Comparison of ENCODE assay signal across 16 cellular contexts in the genomic region with DNA sequence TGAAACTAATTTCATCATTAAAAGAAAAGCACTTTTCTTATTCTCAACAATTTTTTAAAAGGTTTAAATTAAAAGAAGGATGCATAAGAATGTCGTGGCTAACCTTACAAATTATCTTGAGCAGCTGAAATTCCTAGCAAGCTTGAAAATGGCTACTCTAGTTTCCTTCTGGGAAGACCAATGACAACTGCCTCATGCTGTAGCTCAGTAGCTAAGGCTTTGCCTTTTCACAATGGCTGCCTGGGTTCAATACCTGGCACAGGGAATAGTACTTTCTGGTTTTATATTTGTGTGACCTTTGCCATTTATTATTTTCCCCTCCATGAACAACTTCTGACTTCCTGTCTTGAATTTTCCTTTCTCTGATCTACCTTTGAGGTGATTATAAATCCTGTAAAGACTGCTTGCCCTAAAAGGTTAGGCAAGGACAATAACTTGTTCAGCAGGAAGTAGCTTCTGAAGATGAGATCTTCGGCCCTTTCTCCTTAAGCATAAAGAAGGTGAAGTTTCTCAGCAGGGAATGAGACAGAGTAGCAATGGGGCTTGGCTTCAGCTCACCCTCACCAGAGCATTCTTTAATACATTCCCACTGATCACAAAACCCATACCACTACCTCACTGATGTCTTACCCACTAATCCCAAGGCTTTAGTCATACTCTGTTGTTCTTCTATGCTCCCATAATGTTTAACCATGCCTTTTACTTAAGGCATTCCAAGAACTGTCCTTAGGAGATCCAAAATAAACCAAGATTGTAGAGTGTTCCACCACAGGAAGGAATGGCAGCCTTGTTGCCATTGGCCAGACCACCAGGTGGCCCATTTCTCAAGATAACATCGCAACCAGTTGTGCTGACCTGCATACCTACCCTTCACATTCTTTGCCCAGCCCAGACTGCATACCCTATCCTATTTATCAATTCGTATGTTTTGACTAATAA.
DNase-seq lines count a peak whose midpoint lies in the region; ATAC-seq and TF ChIP-seq lines count a peak whose summit lies in the region.
"Had no signal": no experiment of that assay in that cellular context is flagged by ENCODE, and none has a peak within 500 bp of the region (broad histone marks: within the 10 kb centered on the region; RNA-seq: fewer than 3 reads in every experiment).

No MANE protein-coding gene starts in this region.

- no peak overlapping the region for H3K4me3 ChIP-seq in SJSA1
- H3K4me3 ChIP-seq: lower lobe of right lung had no signal

- no peak overlapping the region for H3K4me3 Mint-ChIP-seq in nephron
- H3K4me3 Mint-ChIP-seq: activated T-helper 17 cell treated with anti-CD3 and anti-CD28 coated beads, Interleukin-2, amount 50 U/mL, for 72 hours; naive B cell had no signal

- no peaks in the 10 kb centered on the region for H3K27me3 ChIP-seq in SJSA1 (replicated peaks)

- H3K27me3 Mint-ChIP-seq in nephron (ENCODE audit: low read depth): no peaks in the 10 kb centered on the region
- H3K27me3 Mint-ChIP-seq: activated T-helper 17 cell treated with anti-CD3 and anti-CD28 coated beads, Interleukin-2, amount 50 U/mL, for 72 hours; naive B cell had no signal

- ATAC-seq in Right ventricle myocardium superior (ENCODE audit: poor library complexity) (no peak), GM18511 (IDR thresholded peaks at IDR 0.05; ENCODE audit: unreplicated experiment) (no peak), HG03571 (IDR thresholded peaks at IDR 0.05; ENCODE audit: unreplicated experiment) (no peak)
- ATAC-seq: activated T-helper 17 cell treated with anti-CD3 and anti-CD28 coated beads, Interleukin-2, amount 50 U/mL, for 72 hours; lower lobe of right lung had no signal

- H3K4me1 Mint-ChIP-seq in nephron: peaks cover 28% of the 10 kb centered on the region
- H3K4me1 Mint-ChIP-seq: activated T-helper 17 cell treated with anti-CD3 and anti-CD28 coated beads, Interleukin-2, amount 50 U/mL, for 72 hours; naive B cell had no signal

- TF ChIP-seq CTCF in nephron (IDR thresholded peaks at IDR 0.05; ENCODE audit: unreplicated experiment in 3 of 3): no peak

- peak; percentile 96 for DNase-seq in ACHN
- DNase-seq in SJSA1 (ENCODE audit: low read depth in 1 of 2, low spot score in 2 of 2): no peak
- DNase-seq in epithelial cell of prostate (ENCODE audit: low read depth, low spot score): no peak
- DNase-seq in Right ventricle myocardium superior: no peak
- DNase-seq in middle frontal gyrus (ENCODE audit: extremely low spot score, low spot score): no peak
- DNase-seq: DMS153, glutamatergic neuron, lower lobe of right lung, naive B cell, NCI-H1092 treated with DMSO at 0.1 percent for 48 hours, NCI-H2029 treated with DMSO at 0.1 percent for 48 hours had no signal

- in situ Hi-C loops in ACHN (cut with HindIII; ENCODE audit: low pct_ligation_motif_present, low pct_unique_long_range_greater_than_20kb, low sequenced_read_pairs): no loop called here

- H3K36me3 ChIP-seq in SJSA1: no peaks in the 10 kb centered on the region
- H3K36me3 ChIP-seq: lower lobe of right lung had no signal

- intact Hi-C loops in Right ventricle myocardium superior (cut with DNase I): no loop called here

- H3K27ac ChIP-seq in SJSA1 (0 out of 2 replicates have a peak overlapping the region, but pooled peaks have one; percentile 96), epithelial cell of prostate (peak overlapping the region; percentile 41)
- H3K27ac ChIP-seq: KMS-11, lower lobe of right lung had no signal

- H3K9me3 Mint-ChIP-seq in nephron: no peaks in the 10 kb centered on the region
- H3K9me3 Mint-ChIP-seq: activated T-helper 17 cell treated with anti-CD3 and anti-CD28 coated beads, Interleukin-2, amount 50 U/mL, for 72 hours; naive B cell had no signal

- H3K36me3 Mint-ChIP-seq in nephron (ENCODE audit: low read depth): peaks cover 4% of the 10 kb centered on the region

- H3K4me1 ChIP-seq in SJSA1 (replicated peaks): peaks cover 54% of the 10 kb centered on the region

- H3K27ac Mint-ChIP-seq in nephron: peak overlapping the region in 2 of 3 experiments; percentile 1 to 62
- H3K27ac Mint-ChIP-seq: activated T-helper 17 cell treated with anti-CD3 and anti-CD28 coated beads, Interleukin-2, amount 50 U/mL, for 72 hours had no signal

- no peaks in the 10 kb centered on the region for H3K9me3 ChIP-seq in SJSA1 (replicated peaks)
- H3K9me3 ChIP-seq: lower lobe of right lung had no signal
